Comparison of ENCODE assay signal across 24 cellular contexts in genomic region chr15:70286110-70286806, GRCh38.
DNase-seq lines count a peak whose midpoint lies in the region; ATAC-seq and TF ChIP-seq lines count a peak whose summit lies in the region.
"Had no signal": no experiment of that assay in that cellular context is flagged by ENCODE, and none has a peak within 500 bp of the region (broad histone marks: within the 10 kb centered on the region; RNA-seq: fewer than 3 reads in every experiment).

No MANE protein-coding gene starts in this region.

- peaks cover 37 to 42% of the 10 kb centered on the region in 2 experiments for H3K4me1 Mint-ChIP-seq in H9
- H3K4me1 Mint-ChIP-seq: activated naive CD4-positive, alpha-beta T cell treated with anti-CD3 and anti-CD28 coated beads, Interleukin-2, amount 50 U/mL, for 24 hours had no signal

- TF ChIP-seq CTCF in H9 (conservative IDR thresholded peaks at IDR 0.05), result no peak
- TF ChIP-seq CTCF in RWPE2 (IDR thresholded peaks at IDR 0.05; ENCODE audit: poor library complexity, severe bottlenecking), result no peak

- H3K4me3 Mint-ChIP-seq in H9, result no peak overlapping the region
- H3K4me3 Mint-ChIP-seq: activated naive CD4-positive, alpha-beta T cell treated with anti-CD3 and anti-CD28 coated beads, Interleukin-2, amount 50 U/mL, for 24 hours; CD8-positive, alpha-beta memory T cell had no signal

- H3K23ac ChIP-seq in H9 (ENCODE audit: insufficient read length, low read depth, low read length), result no peak overlapping the region

- H4K20me1 ChIP-seq in H9 (ENCODE audit: control insufficient read depth, insufficient read depth, insufficient read length), result no peaks in the 10 kb centered on the region

- no peak overlapping the region for H3K9ac ChIP-seq in H9 (ENCODE audit: extremely low read depth, insufficient read length, low read length)
- no peak overlapping the region for H3K9ac ChIP-seq in muscle layer of colon (ENCODE audit: low read length)

- H3K23me2 ChIP-seq in H9 (ENCODE audit: insufficient read length, low read depth, low read length, poor library complexity, severe bottlenecking), result no peaks in the 10 kb centered on the region

- H3K27me3 ChIP-seq in H9 (ENCODE audit: insufficient read depth, low read length) (no peaks in the 10 kb centered on the region), RWPE2 (ENCODE audit: insufficient read depth, poor library complexity, severe bottlenecking) (no peaks in the 10 kb centered on the region), muscle layer of colon (ENCODE audit: control insufficient read depth in 1 of 2, insufficient read depth in 2 of 2, low read length in 2 of 2) (no peaks in the 10 kb centered on the region)
- H3K27me3 ChIP-seq: SJSA1, tibial artery had no signal

- H3T11ph ChIP-seq in H9 (ENCODE audit: low read length), result no peak overlapping the region

- no peak overlapping the region for H3K27ac ChIP-seq in H9 (ENCODE audit: insufficient read length, low read depth, low read length)
- H3K27ac ChIP-seq in RWPE2 (ENCODE audit: poor library complexity, severe bottlenecking), result no peak overlapping the region
- H3K27ac ChIP-seq in muscle layer of colon (ENCODE audit: low read depth, low read length), result peak overlapping the region; percentile 12
- H3K27ac ChIP-seq: cardiac muscle cell, epithelial cell of prostate, SJSA1, spleen, tibial artery had no signal

- peak overlapping the region; percentile 4 for H3K4me2 ChIP-seq in H9 (ENCODE audit: insufficient read depth, insufficient read length, low read length)

- H3K56ac ChIP-seq in H9 (ENCODE audit: insufficient read length, low read depth, low read length), result no peak overlapping the region

- no peak overlapping the region for H3K4me3 ChIP-seq in RWPE2 (ENCODE audit: severe bottlenecking)
- H3K4me3 ChIP-seq in muscle layer of colon (ENCODE audit: low read depth in 1 of 2, low read length in 2 of 2), result no peak overlapping the region
- H3K4me3 ChIP-seq: cardiac muscle cell, SJSA1, spleen, tibial artery had no signal

- H3K9me3 ChIP-seq in H9 (ENCODE audit: control insufficient read depth, low read depth, low read length), result no peaks in the 10 kb centered on the region
- no peaks in the 10 kb centered on the region for H3K9me3 ChIP-seq in RWPE2 (ENCODE audit: severe bottlenecking)
- no peaks in the 10 kb centered on the region for H3K9me3 ChIP-seq in muscle layer of colon (ENCODE audit: low read length)
- H3K9me3 ChIP-seq: SJSA1, spleen, tibial artery had no signal

- H3K79me2 ChIP-seq in H9 (ENCODE audit: insufficient read depth, low read length), result no peaks in the 10 kb centered on the region

- no peak overlapping the region for H4K91ac ChIP-seq in H9 (ENCODE audit: insufficient read length, low read depth, low read length)

- H2BK15ac ChIP-seq in H9 (ENCODE audit: low read depth, low read length), result no peak overlapping the region

- H3K18ac ChIP-seq in H9 (ENCODE audit: insufficient read length, low read depth, low read length), result no peak overlapping the region

- no peaks in the 10 kb centered on the region; the same call in 1 of the 2 replicates for H3K4me1 ChIP-seq in H9 (ENCODE audit: insufficient read depth, low read length)
- H3K4me1 ChIP-seq in RWPE2 (ENCODE audit: insufficient read depth, poor library complexity, severe bottlenecking), result peaks cover 6% of the 10 kb centered on the region
- peaks cover 24% of the 10 kb centered on the region for H3K4me1 ChIP-seq in muscle layer of colon (ENCODE audit: insufficient read depth, low read length)
- H3K4me1 ChIP-seq: SJSA1 had no signal

- no peak overlapping the region for H3K4ac ChIP-seq in H9 (ENCODE audit: low read depth, low read length)

- H3K27me3 Mint-ChIP-seq in H9 (ENCODE audit: low read depth), result peaks cover 10% of the 10 kb centered on the region
- H3K27me3 Mint-ChIP-seq: activated naive CD4-positive, alpha-beta T cell treated with anti-CD3 and anti-CD28 coated beads, Interleukin-2, amount 50 U/mL, for 24 hours had no signal

- H2BK120ac ChIP-seq in H9 (ENCODE audit: low read depth, low read length, poor library complexity, severe bottlenecking), result no peak overlapping the region

- no peak overlapping the region for H2AK5ac ChIP-seq in H9 (ENCODE audit: insufficient read length, low read length)

- intact Hi-C loops in sciatic nerve (cut with DNase I), result no loop called here

- WGBS in H9 (ENCODE audit: extremely low coverage, insufficient read length, low lambda C conversion rate), result no CpG with 5 or more reads among the region's 5 CpGs

- H2BK20ac ChIP-seq in H9 (ENCODE audit: low read depth, low read length, poor library complexity, severe bottlenecking), result no peak overlapping the region

- no peak overlapping the region for H4K5ac ChIP-seq in H9 (ENCODE audit: insufficient read length, low read depth, low read length)

- ATAC-seq in RWPE2 (ENCODE audit: low read depth) (no peak), sciatic nerve (no peak)
- ATAC-seq: stimulated activated naive CD8-positive, alpha-beta T cell treated with anti-CD3 and anti-CD28 coated beads, Interleukin-15, Interleukin-2, amounts not matched to agents 100 U/mL and 50 U/mL, for 24 hours had no signal

- H3K36me3 ChIP-seq in RWPE2 (ENCODE audit: low read depth) (no peaks in the 10 kb centered on the region), muscle layer of colon (ENCODE audit: insufficient read depth, low read length) (no peaks in the 10 kb centered on the region)
- H3K36me3 ChIP-seq: cardiac muscle cell, SJSA1, spleen, tibial artery had no signal

- H4K8ac ChIP-seq in H9 (replicated peaks; ENCODE audit: insufficient read length, low read depth, low read length), result no peak overlapping the region

- H2BK12ac ChIP-seq in H9 (ENCODE audit: insufficient read length, low read depth, low read length), result no peak overlapping the region

- no peaks in the 10 kb centered on the region for H3K36me3 Mint-ChIP-seq in H9 (ENCODE audit: insufficient read depth in 1 of 3, low read depth in 3 of 3)
- H3K36me3 Mint-ChIP-seq: activated naive CD4-positive, alpha-beta T cell treated with anti-CD3 and anti-CD28 coated beads, Interleukin-2, amount 50 U/mL, for 24 hours; CD8-positive, alpha-beta memory T cell had no signal

- H3K79me1 ChIP-seq in H9 (ENCODE audit: insufficient read depth, low read depth, low read length, poor library complexity, severe bottlenecking), result no peaks in the 10 kb centered on the region

- H2AFZ ChIP-seq in H9 (ENCODE audit: low read length), result no peak overlapping the region

- DNase-seq in H9 (no peak), NCI-H1436 treated with DMSO at 0.1 percent for 48 hours (lab: John Stamatoyannopoulos, UW) (peak; percentile 58), RWPE2 (ENCODE audit: low spot score) (peak; percentile 41), sciatic nerve (ENCODE audit: low spot score) (no peak), mucosa of gallbladder (ENCODE audit: low spot score) (no peak)
- no peak for DNase-seq in activated CD4-positive, alpha-beta T cell treated with anti-CD3 and anti-CD28 coated beads for 1 hour
- DNase-seq in activated CD4-positive, alpha-beta T cell treated with anti-CD3 and anti-CD28 coated beads for 4 hours, result no peak
- DNase-seq: activated CD4-positive, alpha-beta T cell treated with anti-CD3 and anti-CD28 coated beads for 48 hours; anterior cingulate cortex; CD8-positive, alpha-beta memory T cell; GF-D8; hippocampal formation; NCI-H146; NCI-H446 treated with DMSO at 0.1 percent for 48 hours; spleen; stimulated activated CD4-positive, alpha-beta T cell treated with anti-CD3 and anti-CD28 coated beads, Interleukin-4, amount 100 ng/mL, for 1 hour; stimulated activated naive CD8-positive, alpha-beta T cell treated with anti-CD3 and anti-CD28 coated beads, Interleukin-15, Interleukin-2, amounts not matched to agents 100 U/mL and 50 U/mL, for 24 hours; T-helper 1 cell; tibial artery had no signal

- no peak overlapping the region for H2BK5ac ChIP-seq in H9 (ENCODE audit: insufficient read length, low read length)

- H3K14ac ChIP-seq in H9 (ENCODE audit: insufficient read depth, low read length), result no peak overlapping the region

- H3K27ac Mint-ChIP-seq in H9, result peak overlapping the region in 1 of 3 experiments; percentile 44; a peak in 1 of 7 replicates
- H3K27ac Mint-ChIP-seq: activated naive CD4-positive, alpha-beta T cell treated with anti-CD3 and anti-CD28 coated beads, Interleukin-2, amount 50 U/mL, for 24 hours had no signal

- no peaks in the 10 kb centered on the region for H3K9me3 Mint-ChIP-seq in H9
- H3K9me3 Mint-ChIP-seq: activated naive CD4-positive, alpha-beta T cell treated with anti-CD3 and anti-CD28 coated beads, Interleukin-2, amount 50 U/mL, for 24 hours; CD8-positive, alpha-beta memory T cell had no signal

Comparison
In these comparisons a context has a peak if more than half of its experiments do, and no peak if none do; other contexts are left out.
1. DNase-seq: peak in NCI-H1436 treated with DMSO at 0.1 percent for 48 hours (single experiment) and RWPE2 (single experiment); none in H9 (single experiment), sciatic nerve (single experiment), activated CD4-positive, alpha-beta T cell treated with anti-CD3 and anti-CD28 coated beads for 1 hour (single experiment), activated CD4-positive, alpha-beta T cell treated with anti-CD3 and anti-CD28 coated beads for 4 hours (0 of 2) and mucosa of gallbladder (single experiment).